28 cellular contexts compared by ENCODE assay signal in genomic region chr2:16899958-16900357, GRCh38.
DNase-seq lines count a peak whose midpoint lies in the region; ATAC-seq, FAIRE-seq and TF ChIP-seq lines count a peak whose summit lies in the region.
"Had no signal": no experiment of that assay in that cellular context is flagged by ENCODE, and none has a peak within 500 bp of the region (broad histone marks: within the 10 kb centered on the region; RNA-seq: fewer than 3 reads in every experiment).

No MANE protein-coding gene starts in this region.

- H3K9me3 Mint-ChIP-seq in WTC11: peaks cover 5% of the 10 kb centered on the region
- H3K9me3 Mint-ChIP-seq: activated CD4-positive, alpha-beta T cell treated with anti-CD3 and anti-CD28 coated beads, Interleukin-2, amount 10 ng/mL, durations not matched to agents 24 days and 14 days; CD14-positive monocyte; dendritic cell treated with granulocyte-macrophage colony-stimulating factor and Interleukin-4, amounts not matched to agents 40 ng/mL and 50 ng/mL, for 4 days; endodermal cell; memory B cell; T-helper 2 cell treated with Interferon-gamma antibody and Interleukin-4, amounts not matched to agents 5 μg/mL and 100 μg/mL, for 36 hours had no signal

- H3K27ac Mint-ChIP-seq in WTC11: no peak overlapping the region
- H3K27ac Mint-ChIP-seq: activated CD4-positive, alpha-beta T cell treated with anti-CD3 and anti-CD28 coated beads, Interleukin-2, amount 10 ng/mL, durations not matched to agents 24 days and 14 days; CD14-positive monocyte; dendritic cell treated with granulocyte-macrophage colony-stimulating factor and Interleukin-4, amounts not matched to agents 40 ng/mL and 50 ng/mL, for 4 days; endodermal cell; memory B cell; T-helper 2 cell treated with Interferon-gamma antibody and Interleukin-4, amounts not matched to agents 5 μg/mL and 100 μg/mL, for 36 hours had no signal

- H3K4me3 ChIP-seq in pancreas (no peak overlapping the region), upper lobe of right lung (no peak overlapping the region)
- H3K4me3 ChIP-seq: spleen, upper lobe of left lung had no signal

- POLR2A ChIA-PET in WTC11 (lab: Charles Lee): no interaction called here

- H3K4me1 ChIP-seq in pancreas (no peaks in the 10 kb centered on the region), upper lobe of right lung (no peaks in the 10 kb centered on the region)
- H3K4me1 ChIP-seq: spleen, upper lobe of left lung had no signal

- no peaks in the 10 kb centered on the region for H3K36me3 Mint-ChIP-seq in WTC11
- H3K36me3 Mint-ChIP-seq: CD14-positive monocyte, memory B cell had no signal

- TF ChIP-seq CTCF in WTC11 (IDR thresholded peaks at IDR 0.05): no peak
- TF ChIP-seq CTCF in pancreas (IDR thresholded peaks at IDR 0.05): no peak
- no peak for TF ChIP-seq CTCF in upper lobe of right lung (IDR thresholded peaks at IDR 0.05)

- no peak overlapping the region for H3K27ac ChIP-seq in pancreas
- H3K27ac ChIP-seq in upper lobe of right lung: no peak overlapping the region
- H3K27ac ChIP-seq: spleen, upper lobe of left lung had no signal

- CTCF ChIA-PET in WTC11 (lab: Charles Lee): interaction anchor here (1.0 to 1.7 kb wide), 3 partner anchors 125 to 403 kb away, joined by 3 to 13 read pairs (median 3); no protein-coding TSS in a partner anchor

- intact Hi-C loops in pancreas (cut with DNase I): no loop called here
- intact Hi-C loops in upper lobe of right lung (cut with DNase I): no loop called here

- H3K4me3 Mint-ChIP-seq in WTC11: no peak overlapping the region
- H3K4me3 Mint-ChIP-seq: activated CD4-positive, alpha-beta T cell treated with anti-CD3 and anti-CD28 coated beads, Interleukin-2, amount 10 ng/mL, durations not matched to agents 24 days and 14 days; CD14-positive monocyte; dendritic cell treated with granulocyte-macrophage colony-stimulating factor and Interleukin-4, amounts not matched to agents 40 ng/mL and 50 ng/mL, for 4 days; endodermal cell; memory B cell; neural crest cell; T-helper 2 cell treated with Interferon-gamma antibody and Interleukin-4, amounts not matched to agents 5 μg/mL and 100 μg/mL, for 36 hours had no signal

- WGBS in pancreas, 2 donors: 39 to 56% methylated on average over 2 of the region's 2 CpGs

- H3K9me3 ChIP-seq in pancreas (no peaks in the 10 kb centered on the region), upper lobe of right lung (no peaks in the 10 kb centered on the region)
- H3K9me3 ChIP-seq: spleen, upper lobe of left lung had no signal

- ATAC-seq in GM18502 (IDR thresholded peaks at IDR 0.05; ENCODE audit: poor library complexity, unreplicated experiment): peak; percentile 12
- peak; percentile 10 for ATAC-seq in GM21526 (IDR thresholded peaks at IDR 0.05; ENCODE audit: low FRiP score, unreplicated experiment)
- ATAC-seq in HG03045 (IDR thresholded peaks at IDR 0.05; ENCODE audit: unreplicated experiment): peak; percentile 16
- ATAC-seq in WTC11: peak; percentile 49
- no peak for ATAC-seq in pancreas
- no peak for ATAC-seq in upper lobe of right lung
- ATAC-seq: Panc1, right cardiac atrium had no signal

- H3K27me3 Mint-ChIP-seq in WTC11 (ENCODE audit: low read depth): no peaks in the 10 kb centered on the region
- H3K27me3 Mint-ChIP-seq: activated CD4-positive, alpha-beta T cell treated with anti-CD3 and anti-CD28 coated beads, Interleukin-2, amount 10 ng/mL, durations not matched to agents 24 days and 14 days; dendritic cell treated with granulocyte-macrophage colony-stimulating factor and Interleukin-4, amounts not matched to agents 40 ng/mL and 50 ng/mL, for 4 days; memory B cell had no signal

- H3K4me1 Mint-ChIP-seq in WTC11: no peaks in the 10 kb centered on the region
- H3K4me1 Mint-ChIP-seq: activated CD4-positive, alpha-beta T cell treated with anti-CD3 and anti-CD28 coated beads, Interleukin-2, amount 10 ng/mL, durations not matched to agents 24 days and 14 days; CD14-positive monocyte; memory B cell; neural crest cell had no signal

- DNase-seq in WTC11 (ENCODE audit: low spot score): no peak
- no peak for DNase-seq in pancreas
- DNase-seq in NCI-H446 (lab: John Stamatoyannopoulos, UW): no peak
- DNase-seq in upper lobe of right lung: no peak
- no peak for DNase-seq in stimulated activated CD4-positive, alpha-beta T cell treated with anti-CD3 and anti-CD28 coated beads, Interleukin-4, amount 100 ng/mL, for 24 hours
- DNase-seq: 8988T; activated gamma-delta T cell; activated T-cell treated with anti-CD3 and anti-CD28 coated beads, Interleukin-2, amount 50 U/mL, for 1 hour; central memory CD4-positive, alpha-beta T cell; foreskin fibroblast; NCI-H187; NCI-H524 treated with DMSO at 0.1 percent for 48 hours; SHP77 treated with DMSO at 0.1 percent for 48 hours; spleen; stimulated activated CD4-positive, alpha-beta T cell treated with anti-CD3 and anti-CD28 coated beads, Interleukin-2, amount 100 ng/mL, for 48 hours; upper lobe of left lung had no signal

- no peak for FAIRE-seq in pancreas (lab: Jason Lieb, UNC)

- no peaks in the 10 kb centered on the region for H3K36me3 ChIP-seq in pancreas
- no peaks in the 10 kb centered on the region for H3K36me3 ChIP-seq in upper lobe of right lung
- H3K36me3 ChIP-seq: spleen, upper lobe of left lung had no signal

- H3K27me3 ChIP-seq in pancreas (peaks cover 0 to 2% (median 0%) of the 10 kb centered on the region in 4 donors), upper lobe of right lung (no peaks in the 10 kb centered on the region)
- H3K27me3 ChIP-seq: spleen, upper lobe of left lung had no signal

TF ChIP-seq in WTC11, 78 proteins besides CTCF, POLR2A, EP300 and RAD21:
- no peak for TF ChIP-seq ZBTB21 (CRISPR knock-in tag; IDR thresholded peaks at IDR 0.05; ENCODE audit: borderline replicate concordance)
- TF ChIP-seq MXD4 (CRISPR knock-in tag; IDR thresholded peaks at IDR 0.05; ENCODE audit: borderline replicate concordance): no peak
- no peak for TF ChIP-seq SP1 (CRISPR knock-in tag; conservative IDR thresholded peaks at IDR 0.05)
- no peak for TF ChIP-seq IRF2 (CRISPR knock-in tag; IDR thresholded peaks at IDR 0.05; ENCODE audit: borderline replicate concordance, low read depth)
- no peak for TF ChIP-seq TEAD4 (CRISPR knock-in tag; IDR thresholded peaks at IDR 0.05)
- TF ChIP-seq IRF1 (CRISPR knock-in tag; IDR thresholded peaks at IDR 0.05): no peak
- no peak for TF ChIP-seq RORB (CRISPR knock-in tag; IDR thresholded peaks at IDR 0.05)
- TF ChIP-seq OVOL2 (CRISPR knock-in tag; IDR thresholded peaks at IDR 0.05; ENCODE audit: borderline replicate concordance): no peak
- TF ChIP-seq FOXJ3 (CRISPR knock-in tag; IDR thresholded peaks at IDR 0.05; ENCODE audit: borderline replicate concordance): no peak
- TF ChIP-seq NFYB (CRISPR knock-in tag; conservative IDR thresholded peaks at IDR 0.05; ENCODE audit: low read depth): no peak
- TF ChIP-seq E2F4 (CRISPR knock-in tag; IDR thresholded peaks at IDR 0.05; ENCODE audit: borderline replicate concordance, low read depth): no peak
- no peak for TF ChIP-seq ZNF232 (CRISPR knock-in tag; IDR thresholded peaks at IDR 0.05)

Comparison
In these comparisons a context has a peak if more than half of its experiments do, and no peak if none do; other contexts are left out.
1. ATAC-seq: peak in GM18502 (single experiment), GM21526 (single experiment), HG03045 (single experiment) and WTC11 (single experiment); none in pancreas (0 of 4) and upper lobe of right lung (single experiment).